In the genomic region with DNA sequence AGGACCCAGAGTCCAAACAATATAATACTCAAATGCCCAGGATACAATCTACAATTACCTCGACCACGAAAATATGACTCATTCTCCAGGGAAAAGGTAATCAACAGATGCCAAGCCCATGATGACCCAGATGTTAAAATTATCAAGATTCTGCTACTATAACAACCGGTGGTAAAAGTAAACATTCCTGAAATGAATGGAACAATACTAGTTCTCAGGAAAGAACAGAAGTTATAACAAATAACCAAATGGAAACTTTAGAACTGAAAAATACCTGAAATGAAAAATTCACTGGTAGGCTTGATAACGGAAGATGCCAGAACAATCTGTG, we compare ENCODE assay signal across 1 cellular context.
A peak's percentile ranks its signal among the peaks of the same experiment; 100 is the strongest.
TF ChIP-seq lines count a peak whose summit lies in the region.

No MANE protein-coding gene starts in this region.

TF ChIP-seq in K562, 482 proteins besides CTCF, POLR2A, EP300 and RAD21 (continued from another document):
- TF ChIP-seq HOXB6 (CRISPR knock-in tag; IDR thresholded peaks at IDR 0.05; ENCODE audit: borderline replicate concordance) (no peak), FOSL1 (tag; conservative IDR thresholded peaks at IDR 0.05) (peak; percentile 83), TCF3 (CRISPR knock-in tag; IDR thresholded peaks at IDR 0.05) (peak; percentile 35; the same call in 1 of the 2 replicates), SMARCA4 (IDR thresholded peaks at IDR 0.05) (peak; percentile 70), SMARCE1 (IDR thresholded peaks at IDR 0.05) (peak; percentile 49; the same call in 1 of the 2 replicates), SOX6 (IDR thresholded peaks at IDR 0.05) (0 out of 2 replicates have a peak, but pooled peaks have one; percentile 12), SIX5 (IDR thresholded peaks at IDR 0.05; ENCODE audit: borderline replicate concordance in 1 of 2, insufficient read depth in 1 of 2, low read depth in 1 of 2, low read length in 2 of 2) (no peak), JUN (IDR thresholded peaks at IDR 0.05; ENCODE audit: borderline replicate concordance, low read depth, low read length) (peak; percentile 62; the same call in 1 of the 2 replicates), JUN (CRISPR knock-in tag; IDR thresholded peaks at IDR 0.05; ENCODE audit: borderline replicate concordance) (no peak), ARID1B (IDR thresholded peaks at IDR 0.05) (peak; percentile 64), RFX1 (IDR thresholded peaks at IDR 0.05) (peak; percentile 68), ZNF507 (tag; conservative IDR thresholded peaks at IDR 0.05) (no peak), TEAD4 (IDR thresholded peaks at IDR 0.05; ENCODE audit: low read length) (peak; percentile 71; the same call in 1 of the 2 replicates), TEAD4 (CRISPR knock-in tag; IDR thresholded peaks at IDR 0.05; ENCODE audit: borderline replicate concordance) (no peak), TAL1 (IDR thresholded peaks at IDR 0.05) (peak; percentile 29; the same call in 1 of the 2 replicates)
- TF ChIP-seq, protein P1, sequence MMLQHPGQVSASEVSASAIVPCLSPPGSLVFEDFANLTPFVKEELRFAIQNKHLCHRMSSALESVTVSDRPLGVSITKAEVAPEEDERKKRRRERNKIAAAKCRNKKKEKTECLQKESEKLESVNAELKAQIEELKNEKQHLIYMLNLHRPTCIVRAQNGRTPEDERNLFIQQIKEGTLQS (IDR thresholded peaks at IDR 0.05), result peak; percentile 73
- TF ChIP-seq, protein P1 (CRISPR knock-in tag; conservative IDR thresholded peaks at IDR 0.05), result no peak
TF ChIP-seq in K562: peak in this region for 14.
